ENCODE assay signal across 8 cellular contexts in the genomic region with DNA sequence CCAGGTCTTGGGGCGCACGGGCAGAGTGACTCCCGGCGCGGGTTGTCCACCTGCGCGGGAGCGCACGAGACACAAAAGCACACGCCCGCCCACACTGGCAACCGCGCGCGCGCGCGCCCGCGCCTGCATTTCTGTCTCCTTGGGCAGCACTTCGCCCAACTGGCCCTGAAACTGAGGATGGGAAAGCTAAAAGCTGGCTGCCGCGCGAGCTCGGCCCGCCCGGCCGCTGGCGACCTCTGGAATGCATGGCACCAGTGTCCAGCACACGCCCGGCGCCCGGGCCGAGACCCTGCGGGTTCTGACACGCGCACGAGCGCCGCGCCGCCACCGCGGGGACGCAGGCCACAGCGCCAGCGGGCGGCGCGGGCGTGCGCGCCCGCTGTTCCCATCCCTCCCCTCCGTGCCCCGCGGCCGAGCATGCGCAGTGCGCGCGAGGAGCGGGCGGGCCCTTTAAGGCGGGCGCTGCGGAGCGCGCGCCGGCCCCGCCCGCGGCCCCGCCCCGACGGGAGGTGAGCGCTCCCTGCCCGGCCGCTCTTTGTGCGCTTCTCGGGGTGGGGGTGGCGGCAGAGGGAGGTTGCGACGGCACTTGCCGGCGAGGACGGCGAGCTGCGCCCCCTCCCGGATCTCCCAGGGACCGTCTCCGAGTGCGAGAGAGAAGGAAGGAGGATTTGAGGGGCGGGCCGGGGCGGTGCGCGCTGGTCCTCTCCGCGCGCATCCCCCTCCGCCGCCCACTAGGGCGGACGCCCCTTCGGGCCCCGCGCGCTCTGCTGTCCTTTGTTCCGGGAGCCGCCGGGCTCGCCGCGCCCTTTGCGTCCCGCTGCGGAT. TPM values are rescaled to one million over a fixed set of nuclear protein-coding genes. Genes with fewer than 3 reads are reported as not detected.
DNase-seq lines count a peak whose midpoint lies in the region; ATAC-seq and TF ChIP-seq lines count a peak whose summit lies in the region.

No MANE protein-coding gene starts in this region.

- H3K4me3 Mint-ChIP-seq in glutamatergic neuron (ENCODE audit: unreplicated experiment) (peak overlapping the region; percentile 92), osteocyte (ENCODE audit: unreplicated experiment) (peak overlapping the region; percentile 96)

- peak overlapping the region; percentile 88 for H3K9ac ChIP-seq in MM.1S (ENCODE audit: low read length)

- peak overlapping the region; percentile 89 for H3K27ac ChIP-seq in MM.1S (ENCODE audit: low read length)
- peak overlapping the region; percentile 75 to 94 for H3K27ac ChIP-seq in thoracic aorta

- TF ChIP-seq CTCF in MM.1S (IDR thresholded peaks at IDR 0.05; ENCODE audit: low read length) (peak; percentile 56), glutamatergic neuron (IDR thresholded peaks at IDR 0.05; ENCODE audit: partially characterized antibody, unreplicated experiment) (peak; percentile 89), osteocyte (IDR thresholded peaks at IDR 0.05) (peak; percentile 91), thoracic aorta (IDR thresholded peaks at IDR 0.05) (peak; percentile 65)

- ATAC-seq in thoracic aorta (ENCODE audit: insufficient number of reproducible peaks, low FRiP score, low read depth): peak; percentile 71

- DNase-seq in GF-D8 (lab: John Stamatoyannopoulos, UW): peak; percentile 63
- DNase-seq in HCEC 1CT: peak; percentile 83
- DNase-seq in MM.1S: peak; percentile 95
- peak; percentile 91 for DNase-seq in SK-N-DZ (ENCODE audit: low spot score)
- DNase-seq in activated naive CD4-positive, alpha-beta T cell treated with anti-CD3 and anti-CD28 coated beads, Interleukin-2, amount 50 U/mL, for 16 hours: peak; percentile 90
- DNase-seq in glutamatergic neuron: peak; percentile 99
- DNase-seq in osteocyte (ENCODE audit: extremely low spot score, unreplicated experiment): peak; percentile 98
- peak; percentile 55 for DNase-seq in thoracic aorta (ENCODE audit: low spot score)

- H4K20me1 ChIP-seq in MM.1S (ENCODE audit: insufficient read depth, low read length): no peaks in the 10 kb centered on the region

- H3K36me3 Mint-ChIP-seq in glutamatergic neuron (ENCODE audit: unreplicated experiment) (peaks cover 4% of the 10 kb centered on the region), osteocyte (ENCODE audit: unreplicated experiment) (peaks cover 13% of the 10 kb centered on the region)

- H3K4me3 ChIP-seq in MM.1S (ENCODE audit: low read length): peak overlapping the region; percentile 94
- H3K4me3 ChIP-seq in thoracic aorta: peak overlapping the region; percentile 96

- peak overlapping the region; percentile 98 for H3K27ac Mint-ChIP-seq in glutamatergic neuron (ENCODE audit: unreplicated experiment)
- H3K27ac Mint-ChIP-seq in osteocyte (ENCODE audit: unreplicated experiment): peak overlapping the region; percentile 97

- 0 out of 2 replicates have a peak, but pooled peaks cover 9% of the 10 kb centered on the region for H3K4me1 ChIP-seq in MM.1S (ENCODE audit: low read length)
- peaks cover 5 to 16% of the 10 kb centered on the region in 2 donors for H3K4me1 ChIP-seq in thoracic aorta (ENCODE audit: control insufficient read depth in 1 of 2, low read depth in 2 of 2)

- H3K27me3 Mint-ChIP-seq in glutamatergic neuron (ENCODE audit: unreplicated experiment) (peaks cover 34% of the 10 kb centered on the region), osteocyte (ENCODE audit: unreplicated experiment) (no peaks in the 10 kb centered on the region)

- no peaks in the 10 kb centered on the region for H3K9me2 ChIP-seq in MM.1S (replicated peaks; ENCODE audit: insufficient read depth, low read length)

- H3K9me3 Mint-ChIP-seq in glutamatergic neuron (ENCODE audit: unreplicated experiment) (peaks cover 30% of the 10 kb centered on the region), osteocyte (ENCODE audit: unreplicated experiment) (no peaks in the 10 kb centered on the region)

- peaks cover 31% of the 10 kb centered on the region for H3K79me2 ChIP-seq in MM.1S (ENCODE audit: low read length)

- H2AFZ ChIP-seq in MM.1S (ENCODE audit: low read length): peak overlapping the region; percentile 98

- peak overlapping the region; percentile 99 for H3K4me2 ChIP-seq in MM.1S (ENCODE audit: low read depth, low read length)

- H3K27me3 ChIP-seq in MM.1S (replicated peaks; ENCODE audit: insufficient read depth, low read length) (peaks cover 10% of the 10 kb centered on the region), thoracic aorta (replicated peaks; ENCODE audit: insufficient read depth) (no peaks in the 10 kb centered on the region)

- peaks cover 17% of the 10 kb centered on the region for H3K4me1 Mint-ChIP-seq in glutamatergic neuron (ENCODE audit: low read depth, unreplicated experiment)
- peaks cover 28% of the 10 kb centered on the region for H3K4me1 Mint-ChIP-seq in osteocyte (ENCODE audit: unreplicated experiment)

- peaks cover 10% of the 10 kb centered on the region for H3F3A ChIP-seq in MM.1S (ENCODE audit: insufficient read depth, low read length)

- H3K36me3 ChIP-seq in MM.1S (replicated peaks; ENCODE audit: insufficient read depth, low read length) (no peaks in the 10 kb centered on the region; the same call in 1 of the 2 replicates), thoracic aorta (no peaks in the 10 kb centered on the region)

- H3K9me3 ChIP-seq in MM.1S (replicated peaks; ENCODE audit: insufficient read depth, low read length) (no peaks in the 10 kb centered on the region), thoracic aorta (no peaks in the 10 kb centered on the region)

RNA-seq across cellular contexts. Expression of gene MEX3B, which starts 1.1 kb away (rescaled TPM):
- polyA plus RNA-seq in SK-N-DZ (2014; cell fraction: cytosol; rRNA removed): 31.4 and 38.2 TPM in 2 replicates
- 45.2 and 50.3 TPM in 2 replicates for polyA plus RNA-seq in SK-N-DZ (2014; cell fraction: nucleus; rRNA removed)
- total RNA-seq in glutamatergic neuron (ENCODE audit: unreplicated experiment) (96.2 TPM), osteocyte (22.7 and 24.5 TPM in 2 replicates), thoracic aorta (1 to 10 TPM in 1 of 2 donors, under 1 TPM in 1; 0.68 to 5.6 TPM)

Comparison
In these comparisons a context has a peak if more than half of its experiments do, and no peak if none do; other contexts are left out.
1. Peak in every context shown above with its lines: DNase-seq, ATAC-seq, H3K4me3 ChIP-seq and H3K27ac ChIP-seq.